In the genomic region with DNA sequence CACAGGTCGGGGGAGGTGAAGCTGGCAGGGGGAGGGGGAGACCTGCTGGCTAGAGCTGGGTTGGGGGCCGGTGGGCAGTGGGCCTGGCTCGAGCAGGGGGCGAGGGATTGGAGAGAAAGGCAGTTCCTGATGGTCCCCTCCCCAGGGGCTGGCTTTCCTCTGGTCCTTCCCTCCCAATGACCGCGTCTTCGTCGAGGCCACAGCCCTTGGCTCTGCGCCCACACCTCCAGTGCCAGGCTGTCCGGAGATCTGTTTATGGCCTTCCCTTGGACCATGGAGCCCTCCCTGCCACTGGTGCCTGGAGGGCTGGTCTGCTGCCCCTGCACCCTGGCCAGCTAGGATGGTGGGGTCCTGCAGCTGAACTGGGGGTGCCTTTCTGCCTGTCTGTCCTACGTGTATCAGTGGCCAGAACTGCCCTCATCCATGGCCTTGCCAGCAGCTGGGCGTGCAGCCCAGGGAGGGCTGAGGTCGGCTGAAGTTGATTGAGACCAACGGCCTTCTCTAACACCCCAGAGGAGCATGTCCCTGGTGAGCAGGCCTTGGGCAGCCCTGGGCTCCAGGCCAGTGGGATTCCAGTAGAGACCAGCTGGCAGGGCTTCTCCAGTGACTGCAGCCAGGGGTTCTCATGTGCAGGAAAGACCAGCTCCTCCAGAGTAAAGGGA, we compare ENCODE assay signal across 17 cellular contexts. TPM values are rescaled to one million over a fixed set of nuclear protein-coding genes. Genes with fewer than 3 reads are reported as not detected.
A peak's percentile ranks its signal among the peaks of the same experiment; 100 is the strongest.
DNase-seq lines count a peak whose midpoint lies in the region; ATAC-seq and TF ChIP-seq lines count a peak whose summit lies in the region.
"Had no signal": no experiment of that assay in that cellular context is flagged by ENCODE, and none has a peak within 500 bp of the region (broad histone marks: within the 10 kb centered on the region; RNA-seq: fewer than 3 reads in every experiment).

No MANE protein-coding gene starts in this region.

- no peak overlapping the region for H2BK5ac ChIP-seq in trophoblast cell (ENCODE audit: low read depth, low read length, poor library complexity)

- H2BK120ac ChIP-seq in trophoblast cell (ENCODE audit: insufficient read depth, low read length, poor library complexity) = no peak overlapping the region

- H3K36me3 ChIP-seq in MG63 (peaks cover 8% of the 10 kb centered on the region), trophoblast cell (ENCODE audit: control insufficient read depth in 1 of 2, insufficient read depth in 2 of 2, low read length in 2 of 2) (peaks cover 11 to 16% of the 10 kb centered on the region in 2 experiments), transverse colon (peaks cover 0 to 4% (median 0%) of the 10 kb centered on the region in 4 donors)
- H3K36me3 ChIP-seq: colonic mucosa, WERI-Rb-1 had no signal

- no peak overlapping the region for H2BK12ac ChIP-seq in trophoblast cell (ENCODE audit: low read length)

- TF ChIP-seq CTCF in dorsolateral prefrontal cortex (IDR thresholded peaks at IDR 0.05 in 54 of 56, conservative IDR thresholded peaks at IDR 0.05 in 2 of 56; ENCODE audit: low read depth in 1 of 56, partially characterized antibody in 56 of 56) = no peak
- TF ChIP-seq CTCF in transverse colon (IDR thresholded peaks at IDR 0.05) = no peak

- no peak for TF ChIP-seq POLR2A in transverse colon (IDR thresholded peaks at IDR 0.05)

- H3K4me2 ChIP-seq in trophoblast cell (ENCODE audit: low read length) = no peak overlapping the region

- ATAC-seq in left colon (peak; percentile 27), HG02852 (IDR thresholded peaks at IDR 0.05; ENCODE audit: unreplicated experiment) (no peak)

- H3K23ac ChIP-seq in trophoblast cell (ENCODE audit: low read length) = no peak overlapping the region

- H3K27ac ChIP-seq in dorsolateral prefrontal cortex (peak overlapping the region in 56 of 59 donors; percentile 3 to 90 (median 72)), trophoblast cell (ENCODE audit: low read depth, low read length) (no peak overlapping the region), transverse colon (no peak overlapping the region)
- H3K27ac ChIP-seq: colonic mucosa, esophagus squamous epithelium, prostate gland, WERI-Rb-1 had no signal

- no CpG with 5 or more reads among the region's 14 CpGs for WGBS in trophoblast cell (ENCODE audit: extremely low coverage, insufficient coverage, insufficient read length)
- 79% methylated on average over 13 of the region's 14 CpGs; no CpG with 5 or more reads in 1 of the 2 donors for WGBS in transverse colon (ENCODE audit: low coverage in 1 of 2), 2 donors

- H3K9me3 ChIP-seq in MG63 (no peaks in the 10 kb centered on the region), trophoblast cell (ENCODE audit: insufficient read depth, low read depth, low read length) (peaks cover 3% of the 10 kb centered on the region), transverse colon (no peaks in the 10 kb centered on the region)
- H3K9me3 ChIP-seq: colonic mucosa, esophagus squamous epithelium, prostate gland had no signal

- no peak overlapping the region for H4K91ac ChIP-seq in trophoblast cell (ENCODE audit: low read depth, low read length)

- H3K27me3 ChIP-seq in MG63 = no peaks in the 10 kb centered on the region
- H3K27me3 ChIP-seq in dorsolateral prefrontal cortex = no peaks in the 10 kb centered on the region
- H3K27me3 ChIP-seq in trophoblast cell (ENCODE audit: insufficient read depth, low read length) = no peaks in the 10 kb centered on the region
- H3K27me3 ChIP-seq in transverse colon = no peaks in the 10 kb centered on the region
- H3K27me3 ChIP-seq: colonic mucosa, esophagus squamous epithelium had no signal

- no peak overlapping the region for H3K14ac ChIP-seq in trophoblast cell (ENCODE audit: low read length)

- no peak overlapping the region for H4K12ac ChIP-seq in trophoblast cell (ENCODE audit: low read depth, low read length)

- H4K8ac ChIP-seq in trophoblast cell (ENCODE audit: low read depth, low read length) = no peak overlapping the region

- no peak overlapping the region for H3K4ac ChIP-seq in trophoblast cell (ENCODE audit: low read depth, low read length)

- no peak overlapping the region for H3K18ac ChIP-seq in trophoblast cell (ENCODE audit: low read length)

- H3K79me2 ChIP-seq in trophoblast cell (ENCODE audit: control insufficient read depth, insufficient read depth, low read length, poor library complexity) = no peaks in the 10 kb centered on the region

- no peak overlapping the region for H2AFZ ChIP-seq in trophoblast cell (ENCODE audit: insufficient read depth, low read length, poor library complexity)

- in situ Hi-C loops in transverse colon (cut with MboI; ENCODE audit: low pct_ligation_motif_present in 1 of 4, low pct_unique_long_range_greater_than_20kb in 1 of 4, low sequenced_read_pairs in 3 of 4) = no loop called here

- peak; percentile 70 for DNase-seq in MG63
- DNase-seq in dorsolateral prefrontal cortex = peak in 7 of 10 donors; percentile 24 to 70 (median 61)
- DNase-seq in left colon = no peak
- DNase-seq in superior temporal gyrus (ENCODE audit: extremely low spot score) = peak; percentile 36
- no peak for DNase-seq in trophoblast cell
- no peak for DNase-seq in transverse colon
- DNase-seq in activated CD8-positive, alpha-beta memory T cell treated with anti-CD3 and anti-CD28 coated beads for 24 hours = no peak
- DNase-seq: activated CD8-positive, alpha-beta memory T cell treated with anti-CD3 and anti-CD28 coated beads, Interleukin-2, amount 50 U/mL, for 4 hours; colonic mucosa; esophagus squamous epithelium; HCEC 1CT; NCI-H2107; stimulated activated CD4-positive, alpha-beta T cell treated with anti-CD3 and anti-CD28 coated beads, Interleukin-4, amount 100 ng/mL, for 4 hours; stimulated activated naive CD4-positive, alpha-beta T cell treated with Interleukin-2 at 50 U/mL for 16 hours; WERI-Rb-1 had no signal

- no peak overlapping the region for H2AK5ac ChIP-seq in trophoblast cell (ENCODE audit: low read length)

- no peaks in the 10 kb centered on the region for H3K79me1 ChIP-seq in trophoblast cell (ENCODE audit: low read length)

- H3K4me3 ChIP-seq in MG63 (no peak overlapping the region), dorsolateral prefrontal cortex (no peak overlapping the region), trophoblast cell (ENCODE audit: low read depth, low read length) (no peak overlapping the region), transverse colon (no peak overlapping the region)
- H3K4me3 ChIP-seq: colonic mucosa, esophagus squamous epithelium, prostate gland had no signal

- intact Hi-C loops in dorsolateral prefrontal cortex (cut with DNase I) (no loop called here), left colon (cut with DNase I, micrococcal nuclease) (no loop called here), transverse colon (cut with DNase I; ENCODE audit: low total_unique reads) (loop anchor here (5.0 kb wide), 1 partner anchor 39 kb away; no protein-coding TSS in a partner anchor)

- TF ChIP-seq EP300 in transverse colon (IDR thresholded peaks at IDR 0.05; ENCODE audit: low read depth) = no peak

- H3K9ac ChIP-seq in trophoblast cell (ENCODE audit: low read length) = no peak overlapping the region

- H3K4me1 ChIP-seq in trophoblast cell (ENCODE audit: control insufficient read depth in 1 of 2, insufficient read depth in 2 of 2, low read length in 2 of 2) (no peaks in the 10 kb centered on the region), transverse colon (peaks cover 0 to 16% (median 1%) of the 10 kb centered on the region in 4 donors)
- H3K4me1 ChIP-seq: prostate gland had no signal

RNA-seq across cellular contexts. Expression of gene TANGO2, which starts 12.3 kb away (rescaled TPM):
- total RNA-seq in MG63 (2014; rRNA removed; shearing (Covaris generic); ENCODE audit: low replicate concordance) = 21.0 and 54.2 TPM in 2 replicates
- total RNA-seq in dorsolateral prefrontal cortex = 10 to 100 TPM; 45.5 to 81.1 (median 59.7) TPM
- 10 to 100 TPM; 28.7 to 29.9 TPM for total RNA-seq in left colon
- polyA plus RNA-seq in trophoblast cell (2013) = 13.5 and 14.9 TPM in 2 replicates
- total RNA-seq in transverse colon = 100 to 1,000 TPM in 1 of 4 donors, 10 to 100 TPM in 3; 32.9 to 101 (median 50.6) TPM

RNA-seq across cellular contexts. Expression of gene ARVCF, which starts 16.6 kb away (rescaled TPM):
- 2.2 and 3.8 TPM in 2 replicates for total RNA-seq in MG63 (2014; rRNA removed; shearing (Covaris generic); ENCODE audit: low replicate concordance)
- total RNA-seq in dorsolateral prefrontal cortex (10 to 100 TPM; 14.8 to 57.2 (median 32.4) TPM), left colon (10 to 100 TPM; 12.2 to 13.0 TPM), transverse colon (10 to 100 TPM; 15.3 to 81.6 (median 19.3) TPM)
- polyA plus RNA-seq in trophoblast cell (2013) = 5.7 and 5.9 TPM in 2 replicates

RNA-seq across cellular contexts. Expression of gene DGCR8, which starts 46.9 kb away (rescaled TPM):
- 16.3 and 31.0 TPM in 2 replicates for total RNA-seq in MG63 (2014; rRNA removed; shearing (Covaris generic); ENCODE audit: low replicate concordance)
- total RNA-seq in dorsolateral prefrontal cortex (10 to 100 TPM; 27.2 to 57.7 (median 37.4) TPM), left colon (10 to 100 TPM; 32.7 to 46.8 TPM), transverse colon (100 to 1,000 TPM in 1 of 4 donors, 10 to 100 TPM in 3; 34.3 to 182 (median 64.7) TPM)
- polyA plus RNA-seq in trophoblast cell (2013) = 16.9 and 17.3 TPM in 2 replicates

Comparison
In these comparisons a context has a peak if more than half of its experiments do, and no peak if none do; other contexts are left out.
1. DNase-seq: peak in MG63 (single experiment), dorsolateral prefrontal cortex (7 of 10) and superior temporal gyrus (single experiment); none in left colon (0 of 2), trophoblast cell (0 of 2), transverse colon (single experiment) and activated CD8-positive, alpha-beta memory T cell treated with anti-CD3 and anti-CD28 coated beads for 24 hours (single experiment).
2. H3K27ac ChIP-seq: peak in dorsolateral prefrontal cortex (56 of 59); none in trophoblast cell (single experiment) and transverse colon (0 of 4).